Comparison of ENCODE assay signal across 3 cellular contexts in the genomic region with DNA sequence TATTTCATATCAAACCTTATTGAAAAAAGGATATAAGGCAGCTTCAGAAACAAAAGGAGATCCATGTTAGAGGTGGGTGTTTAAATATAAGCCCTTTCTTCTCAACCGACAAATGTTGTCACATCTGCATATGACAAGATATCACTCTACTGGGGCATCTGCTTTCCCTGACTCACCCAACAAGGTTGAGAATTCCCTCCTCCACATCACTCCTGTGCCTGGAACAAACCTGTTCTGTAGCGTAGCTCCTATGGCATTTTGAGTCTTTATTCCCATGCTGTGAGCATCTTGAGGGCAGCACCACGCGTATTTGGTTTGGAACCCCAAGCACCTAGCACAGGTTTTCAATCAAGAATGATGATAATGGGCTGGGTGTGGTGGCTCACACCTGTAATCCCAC.
"Had no signal": no experiment of that assay in that cellular context is flagged by ENCODE, and none has a peak within 500 bp of the region (broad histone marks: within the 10 kb centered on the region; RNA-seq: fewer than 3 reads in every experiment).

No MANE protein-coding gene starts in this region.

- DNase-seq: GDM1, GF-D8 had no signal

- ATAC-seq: GM12878 had no signal
